Comparison of ENCODE assay signal across 1 cellular context in the genomic region with DNA sequence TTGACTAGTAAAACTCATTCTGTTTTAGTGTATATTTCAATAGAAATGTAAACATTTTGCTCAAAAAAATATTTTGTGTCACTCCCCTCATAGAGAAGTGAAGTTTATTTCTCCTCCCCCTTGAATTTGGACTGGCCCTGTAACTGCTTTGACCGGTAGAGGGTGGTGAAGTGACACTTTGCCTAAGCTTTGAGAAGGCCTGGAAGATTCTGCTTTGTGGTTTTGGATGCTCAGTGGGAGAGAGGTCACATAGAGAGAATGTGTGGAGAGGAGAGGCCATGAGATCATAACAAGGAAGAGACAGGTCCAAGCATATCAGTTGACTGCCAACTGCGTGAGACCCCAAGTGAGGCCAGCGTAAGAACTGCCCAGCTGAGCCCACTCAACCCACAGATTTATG.
TF ChIP-seq lines count a peak whose summit lies in the region.

No MANE protein-coding gene starts in this region.

TF ChIP-seq in GM23338, 12 proteins besides CTCF, POLR2A, EP300 and RAD21 (continued from another document):
- TF ChIP-seq ZNF462 (CRISPR knock-in tag; IDR thresholded peaks at IDR 0.05) (no peak), JUNB (IDR thresholded peaks at IDR 0.05; ENCODE audit: unreplicated experiment) (no peak), POLR2AphosphoS5 (IDR thresholded peaks at IDR 0.05; ENCODE audit: low read depth) (no peak)
